In the genomic region with DNA sequence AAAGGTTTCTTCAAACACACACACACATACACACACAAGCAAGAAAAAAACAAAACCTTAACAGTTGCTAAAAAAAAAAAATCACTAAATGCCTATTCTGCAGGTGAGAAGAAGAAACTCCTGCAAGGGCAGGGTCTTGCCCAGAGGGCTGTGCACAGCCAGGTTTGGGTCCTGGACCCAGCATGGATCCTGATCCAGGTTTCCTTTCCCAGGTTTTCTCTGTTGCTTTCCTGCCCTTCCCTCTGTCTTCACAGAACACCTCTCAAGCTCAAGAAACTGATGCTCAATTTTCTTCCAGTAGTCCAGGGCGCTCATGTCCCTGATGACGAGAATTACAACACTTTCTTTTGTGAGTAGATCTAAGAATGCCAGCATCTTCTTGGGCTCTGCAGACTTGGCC, we compare ENCODE assay signal across 29 cellular contexts.
"Had no signal": no experiment of that assay in that cellular context is flagged by ENCODE, and none has a peak within 500 bp of the region (broad histone marks: within the 10 kb centered on the region; RNA-seq: fewer than 3 reads in every experiment).

No MANE protein-coding gene starts in this region.

- H3K4me3 ChIP-seq: esophagus squamous epithelium, heart right ventricle, psoas muscle, sigmoid colon, stomach, thyroid gland, upper lobe of right lung had no signal

- FAIRE-seq: bronchial epithelial cell, endometrium, small intestine had no signal

- H3K79me2 ChIP-seq: parathyroid adenoma had no signal

- H3K27me3 ChIP-seq: thyroid gland, upper lobe of right lung had no signal

- H3K9me3 Mint-ChIP-seq: central memory CD8-positive, alpha-beta T cell; mesothelial cell of epicardium; naive thymus-derived CD4-positive, alpha-beta T cell; stimulated activated effector memory CD8-positive, alpha-beta T cell treated with anti-CD3 and anti-CD28 coated beads, Interleukin-12 subunit alpha, Interleukin-12 subunit beta, amount 100 ng/mL, for 72 hours had no signal

- H3K27ac ChIP-seq: epithelial cell of prostate, esophagus squamous epithelium, heart right ventricle, parathyroid adenoma, psoas muscle, sigmoid colon, stomach, thyroid gland, upper lobe of right lung had no signal

- ATAC-seq: heart right ventricle; left ventricle myocardium superior; naive thymus-derived CD4-positive, alpha-beta T cell; psoas muscle; stimulated activated effector memory CD8-positive, alpha-beta T cell treated with anti-CD3 and anti-CD28 coated beads, Interleukin-12 subunit alpha, Interleukin-12 subunit beta, amount 100 ng/mL, for 72 hours; T-helper 17 cell; upper lobe of right lung had no signal

- H3K4me1 ChIP-seq: esophagus squamous epithelium, heart right ventricle, parathyroid adenoma, sigmoid colon, stomach, thyroid gland, upper lobe of right lung had no signal

- H2AFZ ChIP-seq: parathyroid adenoma had no signal

- H3K9ac ChIP-seq: parathyroid adenoma had no signal

- H3K4me1 Mint-ChIP-seq: central memory CD8-positive, alpha-beta T cell had no signal

- H3K27ac Mint-ChIP-seq: activated naive CD8-positive, alpha-beta T cell; mesothelial cell of epicardium; naive thymus-derived CD4-positive, alpha-beta T cell; stimulated activated effector memory CD8-positive, alpha-beta T cell treated with anti-CD3 and anti-CD28 coated beads, Interleukin-12 subunit alpha, Interleukin-12 subunit beta, amount 100 ng/mL, for 72 hours; T-helper 17 cell had no signal

- DNase-seq: activated effector memory CD4-positive, alpha-beta T cell treated with Interleukin-2 at 50 U/mL for 16 hours; activated naive CD4-positive, alpha-beta T cell treated with Interleukin-2 at 50 U/mL for 16 hours; activated T-cell treated with anti-CD3 and anti-CD28 coated beads for 4 hours; anterior cingulate cortex; dermis blood vessel endothelial cell; effector CD4-positive, alpha-beta T cell; esophagus squamous epithelium; foreskin melanocyte; heart right ventricle; left ventricle myocardium superior; naive thymus-derived CD4-positive, alpha-beta T cell; nucleus accumbens; psoas muscle; small intestine; stimulated activated CD4-positive, alpha-beta T cell treated with anti-CD3 and anti-CD28 coated beads, Interleukin-4, amount 100 ng/mL, for 24 hours; stomach; T-helper 17 cell; T1000; thyroid gland; upper lobe of right lung had no signal

- H3K4me3 Mint-ChIP-seq: activated naive CD8-positive, alpha-beta T cell; central memory CD8-positive, alpha-beta T cell; mesothelial cell of epicardium; naive thymus-derived CD4-positive, alpha-beta T cell; stimulated activated effector memory CD8-positive, alpha-beta T cell treated with anti-CD3 and anti-CD28 coated beads, Interleukin-12 subunit alpha, Interleukin-12 subunit beta, amount 100 ng/mL, for 72 hours; T-helper 17 cell had no signal

- H3K36me3 Mint-ChIP-seq: activated naive CD8-positive, alpha-beta T cell; mesothelial cell of epicardium; naive thymus-derived CD4-positive, alpha-beta T cell; stimulated activated effector memory CD8-positive, alpha-beta T cell treated with anti-CD3 and anti-CD28 coated beads, Interleukin-12 subunit alpha, Interleukin-12 subunit beta, amount 100 ng/mL, for 72 hours had no signal

- H3K9me3 ChIP-seq: esophagus squamous epithelium, heart right ventricle, psoas muscle, sigmoid colon, stomach, thyroid gland, upper lobe of right lung had no signal

- H3K36me3 ChIP-seq: esophagus squamous epithelium, heart right ventricle, sigmoid colon, stomach, thyroid gland, upper lobe of right lung had no signal
